Comparison of ENCODE assay signal across 9 cellular contexts in genomic region chr5:168366124-168366523, GRCh38.
DNase-seq lines count a peak whose midpoint lies in the region; ATAC-seq, FAIRE-seq and TF ChIP-seq lines count a peak whose summit lies in the region.
"Had no signal": no experiment of that assay in that cellular context is flagged by ENCODE, and none has a peak within 500 bp of the region (broad histone marks: within the 10 kb centered on the region; RNA-seq: fewer than 3 reads in every experiment).

No MANE protein-coding gene starts in this region.

- H3K79me2 ChIP-seq in hepatocyte = peaks cover 59% of the 10 kb centered on the region

- CTCF ChIA-PET in CD4-positive, alpha-beta T cell (lab: Charles Lee) = no interaction called here

- no peaks in the 10 kb centered on the region for H3K36me3 ChIP-seq in hepatocyte (replicated peaks; ENCODE audit: insufficient read depth, low read depth)

- POLR2A ChIA-PET in CD4-positive, alpha-beta T cell (lab: Charles Lee) = no interaction called here

- H3K4me3 ChIP-seq in HFF-Myc (replicated peaks; ENCODE audit: low read depth, low read length) (no peak overlapping the region), hepatocyte (no peak overlapping the region)

- peak overlapping the region; percentile 76 for H3K27ac ChIP-seq in hepatocyte
- H3K27ac ChIP-seq in CD4-positive, alpha-beta T cell (ENCODE audit: low read depth, low read length) = no peak overlapping the region

- no peaks in the 10 kb centered on the region for H3K4me1 Mint-ChIP-seq in CD4-positive, alpha-beta T cell (ENCODE audit: low read depth)

- H3K9me3 ChIP-seq in hepatocyte (ENCODE audit: low read depth) = no peaks in the 10 kb centered on the region
- no peaks in the 10 kb centered on the region for H3K9me3 ChIP-seq in CD4-positive, alpha-beta T cell (ENCODE audit: control insufficient read depth, low read length)

- DNase-seq in HFF-Myc (ENCODE audit: extremely low read depth, low read depth) (peak; percentile 17), astrocyte of the hippocampus (ENCODE audit: low read depth, low spot score) (peak; percentile 68), hepatocyte (ENCODE audit: low spot score) (no peak), urothelium cell line (ENCODE audit: low spot score) (peak; percentile 26), NCI-H2196 treated with DMSO at 0.1 percent for 48 hours (lab: John Stamatoyannopoulos, UW; ENCODE audit: unreplicated experiment) (no peak), NCI-H146 treated with DMSO at 0.1 percent for 48 hours (lab: John Stamatoyannopoulos, UW; ENCODE audit: unreplicated experiment) (no peak)
- no peak for DNase-seq in CD4-positive, alpha-beta T cell
- DNase-seq: activated CD4-positive, alpha-beta T cell treated with anti-CD3 and anti-CD28 coated beads for 1 hour; activated naive CD4-positive, alpha-beta T cell had no signal

- FAIRE-seq in urothelium cell line (lab: Jason Lieb, UNC) = peak; percentile 9

- no peaks in the 10 kb centered on the region for H3K9me3 Mint-ChIP-seq in CD4-positive, alpha-beta T cell

- no peaks in the 10 kb centered on the region for H3K36me3 Mint-ChIP-seq in CD4-positive, alpha-beta T cell (ENCODE audit: low read depth)

- WGBS in hepatocyte (ENCODE audit: low lambda C conversion rate, missing lambda C conversion rate) = 76% methylated on average over 2 of the region's 2 CpGs

- no peak overlapping the region for H3K4me3 Mint-ChIP-seq in CD4-positive, alpha-beta T cell

- H3K27ac Mint-ChIP-seq in CD4-positive, alpha-beta T cell = no peak overlapping the region

- no peak overlapping the region for H2AFZ ChIP-seq in hepatocyte

- intact Hi-C loops in CD4-positive, alpha-beta T cell (cut with DNase I, micrococcal nuclease) = no loop called here

- H3K27me3 ChIP-seq in hepatocyte = no peaks in the 10 kb centered on the region
- H3K27me3 ChIP-seq in CD4-positive, alpha-beta T cell (ENCODE audit: control insufficient read depth, insufficient read depth, low read length) = no peaks in the 10 kb centered on the region

- H3K9me2 ChIP-seq in hepatocyte (replicated peaks; ENCODE audit: insufficient read depth) = no peaks in the 10 kb centered on the region

- peaks cover under 1% of the 10 kb centered on the region for H3K27me3 Mint-ChIP-seq in CD4-positive, alpha-beta T cell

- ATAC-seq in CD4-positive, alpha-beta T cell (ENCODE audit: poor library complexity) = no peak

- H3K4me1 ChIP-seq in hepatocyte (ENCODE audit: insufficient read depth) = peaks cover 26% of the 10 kb centered on the region

- TF ChIP-seq CTCF in HFF-Myc (IDR thresholded peaks at IDR 0.05; ENCODE audit: low read depth, low read length, missing control alignments) (no peak), hepatocyte (IDR thresholded peaks at IDR 0.05; ENCODE audit: poor library complexity) (no peak)
- TF ChIP-seq CTCF in CD4-positive, alpha-beta T cell (IDR thresholded peaks at IDR 0.05) = no peak

- peak overlapping the region; percentile 12 for H3K4me2 ChIP-seq in hepatocyte

- H4K20me1 ChIP-seq in hepatocyte (ENCODE audit: insufficient read depth, poor library complexity, severe bottlenecking) = no peaks in the 10 kb centered on the region

Comparison
In these comparisons a context has a peak if more than half of its experiments do, and no peak if none do; other contexts are left out.
1. DNase-seq: peak in HFF-Myc (single experiment), astrocyte of the hippocampus (single experiment) and urothelium cell line (single experiment); none in hepatocyte (single experiment), CD4-positive, alpha-beta T cell (0 of 10), NCI-H2196 treated with DMSO at 0.1 percent for 48 hours (single experiment) and NCI-H146 treated with DMSO at 0.1 percent for 48 hours (single experiment).